ENCODE assay signal across 8 cellular contexts in the genomic region with DNA sequence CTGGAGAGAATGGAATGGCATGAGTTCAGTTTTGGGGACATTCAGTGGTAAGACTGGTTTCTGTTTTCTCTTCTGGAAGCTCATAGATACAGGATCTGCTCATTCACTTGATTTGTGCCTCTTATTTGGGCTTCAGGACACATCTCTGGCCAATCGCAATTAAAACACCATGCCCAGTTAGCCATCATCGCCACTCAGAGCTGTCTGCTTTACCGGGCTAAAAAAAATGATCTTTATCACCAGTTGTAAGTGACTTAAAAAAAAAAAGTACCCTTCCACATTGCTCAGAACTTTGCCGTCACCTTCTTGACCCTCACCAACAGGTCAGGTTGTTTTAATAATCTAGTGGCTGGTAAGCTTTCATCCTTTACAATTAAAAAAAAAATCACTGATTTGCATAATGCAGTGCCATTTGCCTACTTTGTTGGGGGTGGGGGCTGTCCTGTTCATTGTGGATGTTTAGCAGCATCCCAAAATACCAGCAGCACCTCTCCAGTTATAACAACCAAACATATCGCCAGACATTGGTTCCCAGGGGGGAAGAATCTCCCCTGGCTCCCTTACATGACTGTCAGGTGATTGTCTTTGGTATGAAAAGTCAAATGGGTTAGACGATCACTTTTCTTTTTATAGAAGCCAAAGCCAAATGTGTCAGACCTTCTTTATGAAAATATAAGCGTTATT.
DNase-seq lines count a peak whose midpoint lies in the region; ATAC-seq and TF ChIP-seq lines count a peak whose summit lies in the region.

No MANE protein-coding gene starts in this region.

- TF ChIP-seq CTCF in left ventricle myocardium inferior (IDR thresholded peaks at IDR 0.05; ENCODE audit: borderline replicate concordance) = no peak

- H3K4me1 ChIP-seq in left ventricle myocardium inferior = peaks cover 97% of the 10 kb centered on the region

- H3K9me3 Mint-ChIP-seq in activated T-helper 17 cell treated with anti-CD3 and anti-CD28 coated beads, Interleukin-2, amount 50 U/mL, for 72 hours = peaks cover 3% of the 10 kb centered on the region
- peaks cover 3% of the 10 kb centered on the region for H3K9me3 Mint-ChIP-seq in stimulated activated naive CD8-positive, alpha-beta T cell treated with anti-CD3 and anti-CD28 coated beads, Interleukin-15, Interleukin-2, amounts not matched to agents 100 ng/mL and 50 ng/mL, for 24 hours

- H3K36me3 ChIP-seq in left ventricle myocardium inferior = no peaks in the 10 kb centered on the region

- intact Hi-C loops in left ventricle myocardium inferior (cut with micrococcal nuclease) = no loop called here
- intact Hi-C loops in posterior vena cava (cut with DNase I) = loop anchor here (10.0 kb wide), 2 partner anchors 73 to 223 kb away; a partner anchor contains a TSS

- H3K36me3 Mint-ChIP-seq in activated T-helper 17 cell treated with anti-CD3 and anti-CD28 coated beads, Interleukin-2, amount 50 U/mL, for 72 hours (ENCODE audit: low read depth) = peaks cover 92% of the 10 kb centered on the region
- peaks cover 76% of the 10 kb centered on the region for H3K36me3 Mint-ChIP-seq in stimulated activated naive CD8-positive, alpha-beta T cell treated with anti-CD3 and anti-CD28 coated beads, Interleukin-15, Interleukin-2, amounts not matched to agents 100 ng/mL and 50 ng/mL, for 24 hours (ENCODE audit: low read depth)

- H3K27me3 Mint-ChIP-seq in activated T-helper 17 cell treated with anti-CD3 and anti-CD28 coated beads, Interleukin-2, amount 50 U/mL, for 72 hours = no peaks in the 10 kb centered on the region
- no peaks in the 10 kb centered on the region for H3K27me3 Mint-ChIP-seq in stimulated activated naive CD8-positive, alpha-beta T cell treated with anti-CD3 and anti-CD28 coated beads, Interleukin-15, Interleukin-2, amounts not matched to agents 100 ng/mL and 50 ng/mL, for 24 hours

- peak overlapping the region; percentile 84 for H3K4me3 Mint-ChIP-seq in activated T-helper 17 cell treated with anti-CD3 and anti-CD28 coated beads, Interleukin-2, amount 50 U/mL, for 72 hours
- peak overlapping the region; percentile 84 for H3K4me3 Mint-ChIP-seq in stimulated activated naive CD8-positive, alpha-beta T cell treated with anti-CD3 and anti-CD28 coated beads, Interleukin-15, Interleukin-2, amounts not matched to agents 100 ng/mL and 50 ng/mL, for 24 hours

- peak overlapping the region; percentile 52 for H3K4me3 ChIP-seq in left ventricle myocardium inferior

- H3K27ac Mint-ChIP-seq in activated T-helper 17 cell treated with anti-CD3 and anti-CD28 coated beads, Interleukin-2, amount 50 U/mL, for 72 hours = peak overlapping the region; percentile 94
- peak overlapping the region; percentile 99 for H3K27ac Mint-ChIP-seq in stimulated activated naive CD8-positive, alpha-beta T cell treated with anti-CD3 and anti-CD28 coated beads, Interleukin-15, Interleukin-2, amounts not matched to agents 100 ng/mL and 50 ng/mL, for 24 hours

- peaks cover 69% of the 10 kb centered on the region for H3K4me1 Mint-ChIP-seq in activated T-helper 17 cell treated with anti-CD3 and anti-CD28 coated beads, Interleukin-2, amount 50 U/mL, for 72 hours
- peaks cover 92% of the 10 kb centered on the region for H3K4me1 Mint-ChIP-seq in stimulated activated naive CD8-positive, alpha-beta T cell treated with anti-CD3 and anti-CD28 coated beads, Interleukin-15, Interleukin-2, amounts not matched to agents 100 ng/mL and 50 ng/mL, for 24 hours (ENCODE audit: low read depth)

- H3K27ac ChIP-seq in left ventricle myocardium inferior (replicated peaks) = peak overlapping the region; percentile 90

- DNase-seq in left ventricle myocardium inferior = no peak
- no peak for DNase-seq in posterior vena cava (ENCODE audit: low spot score)
- no peak for DNase-seq in hippocampal formation (lab: John Stamatoyannopoulos, UW)
- no peak for DNase-seq in central memory CD4-positive, alpha-beta T cell

- no peaks in the 10 kb centered on the region for H3K27me3 ChIP-seq in left ventricle myocardium inferior (ENCODE audit: low read depth)

- ATAC-seq in HG02759 (IDR thresholded peaks at IDR 0.05; ENCODE audit: unreplicated experiment) (peak; percentile 9), GM19328 (IDR thresholded peaks at IDR 0.05; ENCODE audit: unreplicated experiment) (no peak)
- no peak for ATAC-seq in activated T-helper 17 cell treated with anti-CD3 and anti-CD28 coated beads, Interleukin-2, amount 50 U/mL, for 72 hours (replicated peaks)

- H3K9me3 ChIP-seq in left ventricle myocardium inferior (replicated peaks) = no peaks in the 10 kb centered on the region
